Comparison of ENCODE assay signal across 1 cellular context in the genomic region with DNA sequence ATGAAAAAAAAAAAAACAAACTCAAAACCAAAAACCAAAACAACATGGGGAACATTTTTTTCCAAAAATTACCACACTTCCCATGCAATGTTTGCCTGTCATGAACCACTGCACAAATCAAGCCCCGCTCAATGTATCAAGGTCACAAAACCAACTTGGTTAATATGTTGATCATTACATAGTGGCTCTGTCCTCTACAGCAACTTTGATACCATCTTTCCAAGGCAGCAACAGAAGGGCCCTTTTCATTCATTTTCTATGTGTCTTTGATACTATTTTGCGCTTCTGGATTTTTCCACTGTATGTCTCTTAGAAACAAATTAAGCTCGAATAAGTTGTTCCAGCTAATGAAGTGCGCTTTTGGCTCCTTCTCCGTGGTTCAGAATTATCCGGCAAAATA.
TF ChIP-seq lines count a peak whose summit lies in the region.

No MANE protein-coding gene starts in this region.

TF ChIP-seq in IMR-90, 13 proteins besides CTCF, POLR2A, EP300 and RAD21:
- no peak for TF ChIP-seq CEBPB (IDR thresholded peaks at IDR 0.05; ENCODE audit: low read depth, low read length)
- no peak for TF ChIP-seq MAZ (IDR thresholded peaks at IDR 0.05; ENCODE audit: borderline replicate concordance, low read depth, low read length)
- no peak for TF ChIP-seq CHD1 (IDR thresholded peaks at IDR 0.05; ENCODE audit: low read depth, low read length)
- no peak for TF ChIP-seq BHLHE40 (IDR thresholded peaks at IDR 0.05; ENCODE audit: low read depth, low read length)
- TF ChIP-seq, protein P1, sequence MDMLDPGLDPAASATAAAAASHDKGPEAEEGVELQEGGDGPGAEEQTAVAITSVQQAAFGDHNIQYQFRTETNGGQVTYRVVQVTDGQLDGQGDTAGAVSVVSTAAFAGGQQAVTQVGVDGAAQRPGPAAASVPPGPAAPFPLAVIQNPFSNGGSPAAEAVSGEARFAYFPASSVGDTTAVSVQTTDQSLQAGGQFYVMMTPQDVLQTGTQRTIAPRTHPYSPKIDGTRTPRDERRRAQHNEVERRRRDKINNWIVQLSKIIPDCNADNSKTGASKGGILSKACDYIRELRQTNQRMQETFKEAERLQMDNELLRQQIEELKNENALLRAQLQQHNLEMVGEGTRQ (IDR thresholded peaks at IDR 0.05; ENCODE audit: low read depth, low read length): no peak
- no peak for TF ChIP-seq MAFK (IDR thresholded peaks at IDR 0.05; ENCODE audit: low read depth, low read length)
- TF ChIP-seq NFE2L2 (IDR thresholded peaks at IDR 0.05; ENCODE audit: low read depth, low read length): no peak
- no peak for TF ChIP-seq MXI1 (IDR thresholded peaks at IDR 0.05; ENCODE audit: borderline replicate concordance, low read depth, low read length)
- no peak for TF ChIP-seq RCOR1 (IDR thresholded peaks at IDR 0.05; ENCODE audit: insufficient replicate concordance, low read length)
- TF ChIP-seq FOS (IDR thresholded peaks at IDR 0.05; ENCODE audit: low read depth, low read length): no peak
- TF ChIP-seq SMC3 (IDR thresholded peaks at IDR 0.05; ENCODE audit: low read depth, low read length): no peak
- TF ChIP-seq, protein P2, sequence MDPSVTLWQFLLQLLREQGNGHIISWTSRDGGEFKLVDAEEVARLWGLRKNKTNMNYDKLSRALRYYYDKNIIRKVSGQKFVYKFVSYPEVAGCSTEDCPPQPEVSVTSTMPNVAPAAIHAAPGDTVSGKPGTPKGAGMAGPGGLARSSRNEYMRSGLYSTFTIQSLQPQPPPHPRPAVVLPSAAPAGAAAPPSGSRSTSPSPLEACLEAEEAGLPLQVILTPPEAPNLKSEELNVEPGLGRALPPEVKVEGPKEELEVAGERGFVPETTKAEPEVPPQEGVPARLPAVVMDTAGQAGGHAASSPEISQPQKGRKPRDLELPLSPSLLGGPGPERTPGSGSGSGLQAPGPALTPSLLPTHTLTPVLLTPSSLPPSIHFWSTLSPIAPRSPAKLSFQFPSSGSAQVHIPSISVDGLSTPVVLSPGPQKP (IDR thresholded peaks at IDR 0.05; ENCODE audit: borderline replicate concordance, low read depth, low read length): no peak
- TF ChIP-seq RFX5 (IDR thresholded peaks at IDR 0.05; ENCODE audit: low read depth, low read length): no peak
